8 cellular contexts compared by ENCODE assay signal in the genomic region with DNA sequence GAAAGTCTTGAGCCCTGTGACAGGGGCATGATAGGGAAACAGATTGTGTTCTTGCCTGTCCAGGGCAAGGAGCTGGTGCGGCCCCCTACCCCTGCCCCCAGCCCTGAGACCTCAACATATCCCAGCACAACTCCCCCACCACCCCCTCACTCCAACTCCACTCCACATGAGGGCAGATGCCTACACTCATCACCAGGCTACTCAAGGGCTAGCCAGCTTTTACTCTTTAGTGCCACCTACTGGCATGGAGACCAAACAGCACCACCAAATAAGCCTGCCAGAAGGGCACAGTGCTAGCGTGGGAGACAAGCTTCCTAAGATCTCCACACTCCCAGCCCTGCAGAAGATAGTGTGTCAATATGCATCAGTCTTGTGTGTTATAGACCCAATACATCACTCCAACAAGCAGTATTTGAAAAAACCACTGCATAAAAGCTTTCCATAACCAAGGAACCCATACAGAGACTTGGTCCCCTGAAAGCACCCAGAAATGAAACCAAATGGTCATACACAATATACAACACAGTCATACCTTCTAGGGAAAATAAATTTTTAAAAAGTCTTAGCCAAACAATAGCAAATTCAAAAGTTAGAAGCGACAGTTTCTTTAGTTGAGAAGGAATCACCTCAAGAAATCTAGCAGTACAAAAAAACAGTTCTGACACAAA.
DNase-seq lines count a peak whose midpoint lies in the region; ATAC-seq, FAIRE-seq and TF ChIP-seq lines count a peak whose summit lies in the region.

No MANE protein-coding gene starts in this region.

- H2AFZ ChIP-seq in astrocyte (ENCODE audit: low read depth, low read length), result no peak overlapping the region

- no peaks in the 10 kb centered on the region for H3K9me3 ChIP-seq in astrocyte (ENCODE audit: insufficient read depth, low read depth, low read length)

- FAIRE-seq in D721Med (lab: Jason Lieb, UNC) (no peak), astrocyte (lab: Jason Lieb, UNC) (no peak)

- no peaks in the 10 kb centered on the region for H3K36me3 Mint-ChIP-seq in astrocyte (ENCODE audit: low read depth, unreplicated experiment)

- peaks cover 8% of the 10 kb centered on the region for H3K4me1 Mint-ChIP-seq in astrocyte (ENCODE audit: low read depth, unreplicated experiment)

- TF ChIP-seq CTCF in D721Med (IDR thresholded peaks at IDR 0.05; ENCODE audit: insufficient read depth, missing control alignments) (peak; percentile 70), astrocyte (IDR thresholded peaks at IDR 0.05; ENCODE audit: insufficient read depth, low read depth, low read length) (peak; percentile 52), kidney epithelial cell (IDR thresholded peaks at IDR 0.05; ENCODE audit: insufficient read depth, low read length, poor library complexity, severe bottlenecking) (peak; percentile 79)

- DNase-seq in D721Med (ENCODE audit: insufficient read length, low spot score) (no peak), T follicular helper cell (ENCODE audit: low read depth) (peak; percentile 38), astrocyte (ENCODE audit: low read depth) (no peak), kidney epithelial cell (ENCODE audit: low read depth) (no peak), NCI-H774 (lab: John Stamatoyannopoulos, UW) (no peak)
- DNase-seq in stimulated activated CD8-positive, alpha-beta memory T cell treated with anti-CD3 and anti-CD28 coated beads, Interleukin-15, amount 100 ng/mL, for 48 hours (ENCODE audit: low read depth in 2 of 2), result peak; percentile 7 to 20

- H3K4me3 ChIP-seq in astrocyte (ENCODE audit: insufficient read depth, low read depth, low read length), result no peak overlapping the region
- no peak overlapping the region for H3K4me3 ChIP-seq in kidney epithelial cell (ENCODE audit: low read depth, low read length)

- H3K79me2 ChIP-seq in astrocyte (ENCODE audit: insufficient read depth, low read length), result no peaks in the 10 kb centered on the region

- ATAC-seq in GM19455 (IDR thresholded peaks at IDR 0.05; ENCODE audit: unreplicated experiment) (peak; percentile 89), HG03521 (IDR thresholded peaks at IDR 0.05; ENCODE audit: unreplicated experiment) (peak; percentile 69)

- no peaks in the 10 kb centered on the region for H3K4me1 ChIP-seq in astrocyte (ENCODE audit: insufficient read depth, low read length)

- peaks cover 3% of the 10 kb centered on the region for H3K27me3 Mint-ChIP-seq in astrocyte (ENCODE audit: low read depth, unreplicated experiment)

- no peak overlapping the region for H3K4me3 Mint-ChIP-seq in astrocyte (ENCODE audit: unreplicated experiment)

- H3K9me3 Mint-ChIP-seq in astrocyte (ENCODE audit: unreplicated experiment), result peaks cover 2% of the 10 kb centered on the region

- H3K36me3 ChIP-seq in astrocyte (ENCODE audit: insufficient read depth, low read length) (no peaks in the 10 kb centered on the region), kidney epithelial cell (ENCODE audit: control insufficient read depth, insufficient read depth, low read length) (no peaks in the 10 kb centered on the region)

- H3K27ac ChIP-seq in astrocyte (ENCODE audit: low read depth, low read length), result no peak overlapping the region

- no peak overlapping the region for H3K4me2 ChIP-seq in astrocyte (ENCODE audit: low read length)

- no peak overlapping the region for H3K9ac ChIP-seq in astrocyte (ENCODE audit: low read length)

- no peak overlapping the region for H3K27ac Mint-ChIP-seq in astrocyte (ENCODE audit: unreplicated experiment)

- no peaks in the 10 kb centered on the region for H4K20me1 ChIP-seq in astrocyte (ENCODE audit: insufficient read depth, low read length)

- H3K27me3 ChIP-seq in astrocyte (ENCODE audit: insufficient read depth, low read length), result no peaks in the 10 kb centered on the region
- no peaks in the 10 kb centered on the region for H3K27me3 ChIP-seq in kidney epithelial cell (ENCODE audit: control insufficient read depth, insufficient read depth, low read length)

Comparison
In these comparisons a context has a peak if more than half of its experiments do, and no peak if none do; other contexts are left out.
1. DNase-seq: peak in T follicular helper cell (single experiment) and stimulated activated CD8-positive, alpha-beta memory T cell treated with anti-CD3 and anti-CD28 coated beads, Interleukin-15, amount 100 ng/mL, for 48 hours (2 of 2); none in D721Med (single experiment), astrocyte (single experiment), kidney epithelial cell (single experiment) and NCI-H774 (single experiment).
2. Peak in every context shown above with its lines, with median percentiles within 50 percentile points of each other: CTCF ChIP-seq.